In the genomic region with DNA sequence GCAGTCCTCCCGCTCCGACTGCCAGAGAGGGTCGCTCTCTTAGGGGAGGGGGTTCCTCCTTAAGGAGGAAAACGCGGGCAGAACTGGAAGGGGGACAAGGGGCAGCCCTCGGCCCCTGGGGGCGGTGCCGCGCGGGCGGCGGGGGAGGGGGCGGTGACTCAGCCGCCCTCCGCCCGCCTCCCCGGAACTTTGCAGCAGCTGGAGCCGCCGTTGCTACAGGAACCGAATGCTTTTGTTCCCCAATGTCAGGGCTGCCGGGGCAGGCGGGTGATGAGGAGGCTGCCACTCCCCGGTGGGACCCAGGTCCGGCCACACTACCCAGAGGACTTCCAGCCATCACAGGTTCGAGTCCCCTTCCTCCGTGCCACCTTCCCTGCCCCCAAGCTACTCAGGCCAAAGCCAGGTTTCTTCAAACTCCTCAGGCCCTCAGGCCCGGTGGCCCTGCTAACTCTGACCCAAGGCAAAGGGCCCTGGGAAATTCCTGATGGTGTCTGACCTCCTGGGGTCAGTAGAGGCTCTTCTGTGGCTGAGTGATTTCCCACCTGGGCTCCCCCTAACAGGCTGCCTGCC, we compare ENCODE assay signal across 8 cellular contexts. TPM values are rescaled to one million over a fixed set of nuclear protein-coding genes. Genes with fewer than 3 reads are reported as not detected.
DNase-seq lines count a peak whose midpoint lies in the region; ATAC-seq, FAIRE-seq and TF ChIP-seq lines count a peak whose summit lies in the region.

No MANE protein-coding gene starts in this region.

- H3K27me3 ChIP-seq in AG04450 (ENCODE audit: control insufficient read depth, insufficient read depth, low read length) (no peaks in the 10 kb centered on the region), upper lobe of right lung (peaks cover 24% of the 10 kb centered on the region)

- H3K9me3 ChIP-seq in AG04450 (ENCODE audit: control insufficient read depth, insufficient read depth, low read length) (no peaks in the 10 kb centered on the region), HEK293 (ENCODE audit: control insufficient read depth, insufficient read depth, low read depth, low read length) (no peaks in the 10 kb centered on the region), upper lobe of right lung (no peaks in the 10 kb centered on the region)

- TF ChIP-seq CTCF in AG04450 (IDR thresholded peaks at IDR 0.05; ENCODE audit: low read depth, low read length) (no peak), HEK293 (tag by site-specific recombination; IDR thresholded peaks at IDR 0.05) (no peak), RWPE1 (conservative IDR thresholded peaks at IDR 0.05; ENCODE audit: low read depth) (no peak), upper lobe of right lung (IDR thresholded peaks at IDR 0.05) (no peak)

- peaks cover 0 to 14% of the 10 kb centered on the region in 2 experiments; a peak in 1 of 3 replicates for H3K36me3 ChIP-seq in HEK293 (ENCODE audit: control insufficient read depth in 2 of 2, insufficient read depth in 1 of 2, low read length in 2 of 2)
- H3K36me3 ChIP-seq in upper lobe of right lung = no peaks in the 10 kb centered on the region

- CTCF ChIA-PET in AG04450 (lab: Charles Lee) (interaction anchor here (0.5 to 1.4 kb wide), 5 partner anchors 15 to 209 kb away, joined by 3 to 12 read pairs (median 4); no protein-coding TSS in a partner anchor), HEK293 (lab: Yijun Ruan, JAX) (interaction anchor here (0.7 to 7.0 kb wide), 7 partner anchors 15 to 595 kb away, joined by 3 to 51 read pairs (median 4); no protein-coding TSS in a partner anchor), RWPE1 (lab: Yijun Ruan, JAX) (interaction anchor here (0.7 to 2.0 kb wide), 4 partner anchors 9 to 93 kb away, joined by 3 to 4 read pairs (median 3); no protein-coding TSS in a partner anchor)

- H3K4me3 ChIP-seq in AG04450 (ENCODE audit: low read depth, low read length) (peak overlapping the region; percentile 65), HEK293 (ENCODE audit: low read depth, low read length) (peak overlapping the region; percentile 48), upper lobe of right lung (peak overlapping the region; percentile 50)

- ATAC-seq in upper lobe of right lung = peak; percentile 49
- no peak for ATAC-seq in HG02885 (IDR thresholded peaks at IDR 0.05; ENCODE audit: poor library complexity, unreplicated experiment)

- FAIRE-seq in frontal cortex (lab: Jason Lieb, UNC) = no peak

- H3K27ac ChIP-seq in AG04450 (ENCODE audit: low read depth, low read length) (peak overlapping the region; percentile 61), HEK293 (ENCODE audit: extremely low read depth, low read depth, low read length) (no peak overlapping the region), RWPE1 (peak overlapping the region; percentile 70), upper lobe of right lung (no peak overlapping the region)

- intact Hi-C loops in upper lobe of right lung (cut with DNase I) = no loop called here

- DNase-seq in AG04450 (ENCODE audit: low read depth, low spot score) (no peak), RWPE1 (ENCODE audit: low spot score) (peak; percentile 72), activated gamma-delta T cell treated with Interleukin-2 at 50 U/mL for 16 hours (peak; percentile 64), frontal cortex (ENCODE audit: low spot score in 2 of 2) (peak; percentile 74 to 84), occipital lobe (lab: John Stamatoyannopoulos, UW) (peak; percentile 26), upper lobe of right lung (peak; percentile 77)

- no peaks in the 10 kb centered on the region; the same call in 1 of the 2 replicates for H3K4me1 ChIP-seq in HEK293 (ENCODE audit: control insufficient read depth, insufficient read depth, low read length)
- peaks cover 21% of the 10 kb centered on the region for H3K4me1 ChIP-seq in upper lobe of right lung

- POLR2A ChIA-PET in AG04450 (lab: Yijun Ruan, JAX) = interaction anchor here (1.4 to 2.7 kb wide), 2 partner anchors 10 to 28 kb away, joined by 3 to 11 read pairs; no protein-coding TSS in a partner anchor
- POLR2A ChIA-PET in HEK293 (lab: Yijun Ruan, JAX) = interaction anchor here (1.0 kb wide), 1 partner anchor 61 kb away, joined by 3 read pairs; no protein-coding TSS in a partner anchor
- POLR2A ChIA-PET in RWPE1 (lab: Yijun Ruan, JAX; ENCODE audit: low non-redundant PET) = interaction anchor here (0.5 kb wide), 1 partner anchor 18 kb away, joined by 5 read pairs; no protein-coding TSS in a partner anchor

TF ChIP-seq in HEK293, 187 proteins besides CTCF, POLR2A, EP300 and RAD21:
- TF ChIP-seq EGR2 (tag by site-specific recombination; IDR thresholded peaks at IDR 0.05; ENCODE audit: low read depth) (peak; percentile 59), ZEB2 (tag by site-specific recombination; IDR thresholded peaks at IDR 0.05) (0 out of 2 replicates have a peak, but pooled peaks have one; percentile 16), ZNF155 (tag by site-specific recombination; IDR thresholded peaks at IDR 0.05) (no peak), KLF1 (tag by site-specific recombination; IDR thresholded peaks at IDR 0.05) (0 out of 2 replicates have a peak, but pooled peaks have one; percentile 10), ZFP69B (tag by site-specific recombination; IDR thresholded peaks at IDR 0.05) (peak; percentile 42; the same call in 1 of the 2 replicates), ZFP41 (tag by site-specific recombination; IDR thresholded peaks at IDR 0.05; ENCODE audit: borderline replicate concordance) (no peak), GLIS2 (tag by site-specific recombination; IDR thresholded peaks at IDR 0.05) (peak; percentile 66; the same call in 1 of the 2 replicates), ZIC2 (tag by site-specific recombination; IDR thresholded peaks at IDR 0.05) (0 out of 2 replicates have a peak, but pooled peaks have one; percentile 13), ZFHX2 (tag by site-specific recombination; conservative IDR thresholded peaks at IDR 0.05) (peak; percentile 79), ZNF292 (tag by site-specific recombination; IDR thresholded peaks at IDR 0.05; ENCODE audit: borderline replicate concordance, low read depth) (no peak), KLF9 (tag by site-specific recombination; IDR thresholded peaks at IDR 0.05; ENCODE audit: low read depth) (peak; percentile 47; the same call in 1 of the 2 replicates), SP7 (tag by site-specific recombination; IDR thresholded peaks at IDR 0.05) (peak; percentile 61), ZNF692 (tag by site-specific recombination; IDR thresholded peaks at IDR 0.05) (0 out of 2 replicates have a peak, but pooled peaks have one; percentile 33), SP2 (tag by site-specific recombination; IDR thresholded peaks at IDR 0.05) (peak; percentile 38), KLF10 (tag by site-specific recombination; IDR thresholded peaks at IDR 0.05) (peak; percentile 30; the same call in 1 of the 2 replicates)
- TF ChIP-seq, protein P1, sequence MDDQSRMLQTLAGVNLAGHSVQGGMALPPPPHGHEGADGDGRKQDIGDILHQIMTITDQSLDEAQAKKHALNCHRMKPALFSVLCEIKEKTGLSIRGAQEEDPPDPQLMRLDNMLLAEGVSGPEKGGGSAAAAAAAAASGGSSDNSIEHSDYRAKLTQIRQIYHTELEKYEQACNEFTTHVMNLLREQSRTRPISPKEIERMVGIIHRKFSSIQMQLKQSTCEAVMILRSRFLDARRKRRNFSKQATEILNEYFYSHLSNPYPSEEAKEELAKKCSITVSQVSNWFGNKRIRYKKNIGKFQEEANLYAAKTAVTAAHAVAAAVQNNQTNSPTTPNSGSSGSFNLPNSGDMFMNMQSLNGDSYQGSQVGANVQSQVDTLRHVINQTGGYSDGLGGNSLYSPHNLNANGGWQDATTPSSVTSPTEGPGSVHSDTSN (CRISPR knock-in tag; IDR thresholded peaks at IDR 0.05) = no peak

RNA-seq across cellular contexts. Expression of gene ADGRB2, which starts 3.2 kb away (rescaled TPM):
- polyA plus RNA-seq in AG04450 (2011; rRNA removed) = 5.4 and 7.2 TPM in 2 replicates
- polyA minus RNA-seq in AG04450 (2011; rRNA and poly(A)+ RNA removed) = 6.6 and 7.8 TPM in 2 replicates
- total RNA-seq in frontal cortex (42.4 TPM), occipital lobe (75.0 TPM), upper lobe of right lung (0.69 TPM)

RNA-seq across cellular contexts. Expression of gene SPOCD1, which starts 54.8 kb away (rescaled TPM):
- polyA plus RNA-seq in AG04450 (2011; rRNA removed) = 78.8 and 98.5 TPM in 2 replicates
- polyA minus RNA-seq in AG04450 (2011; rRNA and poly(A)+ RNA removed) = 62.9 and 89.1 TPM in 2 replicates
- under 0.01 TPM for total RNA-seq in frontal cortex
- not detected for total RNA-seq in occipital lobe
- 31.4 TPM for total RNA-seq in upper lobe of right lung

RNA-seq across cellular contexts. Expression of gene COL16A1, which starts 57.2 kb away (rescaled TPM):
- polyA plus RNA-seq in AG04450 (2011; rRNA removed) = 35.4 and 39.5 TPM in 2 replicates
- polyA minus RNA-seq in AG04450 (2011; rRNA and poly(A)+ RNA removed) = 47.0 and 64.1 TPM in 2 replicates
- total RNA-seq in frontal cortex (4.1 TPM), occipital lobe (5.8 TPM), upper lobe of right lung (28.9 TPM)

Comparison
In these comparisons a context has a peak if more than half of its experiments do, and no peak if none do; other contexts are left out.
1. H3K27ac ChIP-seq: peak in AG04450 (single experiment) and RWPE1 (single experiment); none in HEK293 (single experiment) and upper lobe of right lung (single experiment).
2. RNA of gene ADGRB2, which starts 3.2 kb away (total RNA-seq): 75.0 TPM in occipital lobe (single experiment) and 42.4 TPM in frontal cortex (single experiment); 0.69 TPM in upper lobe of right lung (single experiment); every median in the first group is over 10 times any median in the second.
3. RNA of gene SPOCD1, which starts 54.8 kb away (total RNA-seq): 31.4 TPM in upper lobe of right lung (single experiment); under 0.01 TPM in frontal cortex (single experiment) and not detected in occipital lobe (single experiment); every median in the first group is over 10 times any median in the second.
4. Peak in every context shown above with its lines, with median percentiles within 50 percentile points of each other: H3K4me3 ChIP-seq.